In the genomic region with DNA sequence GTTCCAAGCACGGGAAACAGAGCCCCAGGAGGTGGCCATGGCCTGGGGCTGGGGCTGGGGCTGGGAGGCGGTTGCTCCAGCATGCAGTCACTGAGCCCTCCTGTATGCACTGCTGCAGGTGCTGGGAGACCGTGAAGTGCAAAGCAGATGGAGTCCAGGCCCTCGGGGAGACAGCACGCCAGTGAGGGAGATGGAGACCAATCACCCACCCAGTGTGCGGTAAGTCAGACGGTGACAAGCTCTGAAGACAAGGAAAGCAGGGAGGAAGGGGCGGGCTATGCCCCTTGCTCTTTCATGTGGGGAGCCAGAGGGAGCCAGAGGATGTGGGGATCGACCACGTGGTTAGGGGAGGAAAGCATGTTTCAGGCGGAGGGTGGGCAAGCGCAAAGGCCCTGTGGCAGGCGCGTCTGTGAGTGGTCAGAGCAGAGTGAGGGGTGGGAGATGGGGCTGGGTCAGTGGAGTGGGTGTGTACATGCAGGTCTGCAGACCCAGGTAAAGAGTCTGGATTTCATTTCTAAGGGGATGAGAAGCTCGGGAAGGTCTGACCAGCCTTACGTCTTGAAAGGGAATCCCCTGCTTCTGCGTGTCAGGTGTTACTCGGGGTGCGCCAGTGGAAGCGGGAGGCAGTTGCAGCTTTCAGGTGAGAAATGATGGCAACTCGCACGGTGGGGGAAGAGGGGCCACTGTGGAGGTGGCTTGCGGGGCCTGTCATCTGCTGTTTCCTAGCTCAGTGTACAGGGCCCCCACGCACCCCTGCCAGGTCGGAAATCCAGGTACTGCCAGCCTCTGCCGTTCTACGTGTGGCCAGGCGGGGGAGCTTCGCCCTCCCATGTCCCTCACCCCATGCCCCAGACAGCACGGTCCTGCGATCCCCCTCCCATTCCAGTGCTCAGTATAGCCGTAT, we compare ENCODE assay signal across 8 cellular contexts. TPM values are rescaled to one million over a fixed set of nuclear protein-coding genes. Genes with fewer than 3 reads are reported as not detected.
DNase-seq lines count a peak whose midpoint lies in the region; ATAC-seq, FAIRE-seq and TF ChIP-seq lines count a peak whose summit lies in the region.

No MANE protein-coding gene starts in this region.

- H3K9me2 ChIP-seq in MM.1S (replicated peaks; ENCODE audit: insufficient read depth, low read length) = no peaks in the 10 kb centered on the region

- no peaks in the 10 kb centered on the region for H3K9me1 ChIP-seq in keratinocyte (ENCODE audit: control insufficient read depth, extremely low read depth, insufficient read depth, low read length)

- no peak overlapping the region for H3K4me3 ChIP-seq in MM.1S (ENCODE audit: low read length)
- no peak overlapping the region for H3K4me3 ChIP-seq in keratinocyte (ENCODE audit: control insufficient read depth in 2 of 3, extremely low read depth in 1 of 3, insufficient read depth in 2 of 3, low read depth in 1 of 3, low read length in 3 of 3)
- H3K4me3 ChIP-seq in thyroid gland (replicated peaks in 1 of 3) = no peak overlapping the region

- TF ChIP-seq POLR2A in thyroid gland (IDR thresholded peaks at IDR 0.05) = no peak

- peak overlapping the region; percentile 73 for H3K27ac Mint-ChIP-seq in Calu3 (ENCODE audit: unreplicated experiment)
- H3K27ac Mint-ChIP-seq in activated naive CD8-positive, alpha-beta T cell treated with anti-CD3 and anti-CD28 coated beads for 36 hours = peak overlapping the region; percentile 11

- dilution Hi-C loops in keratinocyte (cut with MboI; ENCODE audit: extremely low pct_ligation_motif_present, low sequenced_read_pairs) = no loop called here

- H3F3A ChIP-seq in MM.1S (ENCODE audit: insufficient read depth, low read length) = peaks cover 18% of the 10 kb centered on the region

- H3K36me3 ChIP-seq in MM.1S (replicated peaks; ENCODE audit: insufficient read depth, low read length) (0 out of 2 replicates have a peak, but pooled peaks cover 3% of the 10 kb centered on the region), keratinocyte (ENCODE audit: control insufficient read depth in 2 of 2, extremely low read depth in 1 of 2, insufficient read depth in 2 of 2, low read length in 2 of 2) (no peaks in the 10 kb centered on the region), thyroid gland (no peaks in the 10 kb centered on the region)

- peak; percentile 55 for TF ChIP-seq CTCF in Calu3 (IDR thresholded peaks at IDR 0.05; ENCODE audit: unreplicated experiment)
- TF ChIP-seq CTCF in MM.1S (IDR thresholded peaks at IDR 0.05; ENCODE audit: low read length) = peak; percentile 34
- peak; percentile 42 to 92 (median 72) for TF ChIP-seq CTCF in keratinocyte (optimal IDR thresholded peaks at IDR 0.05 in 1 of 3, IDR thresholded peaks at IDR 0.05 in 1 of 3, conservative IDR thresholded peaks at IDR 0.05 in 1 of 3; ENCODE audit: extremely low read depth in 1 of 3, insufficient read depth in 2 of 3, low read length in 3 of 3)
- TF ChIP-seq CTCF in thyroid gland (IDR thresholded peaks at IDR 0.05) = peak in 4 of 6 experiments; percentile 53 to 63 (median 60)

- DNase-seq in Calu3 (peak; percentile 47), MM.1S (no peak), keratinocyte (ENCODE audit: low read depth, low spot score) (no peak), thyroid gland (peak; percentile 29 to 34), AG08396 (ENCODE audit: low spot score) (no peak), NCI-H524 treated with DMSO at 0.1 percent for 48 hours (lab: John Stamatoyannopoulos, UW) (no peak)
- peak; percentile 39 for DNase-seq in activated naive CD8-positive, alpha-beta T cell treated with anti-CD3 and anti-CD28 coated beads for 36 hours

- CTCF ChIA-PET in Calu3 (lab: Charles Lee) = interaction anchor here (0.6 to 4.0 kb wide), 3 partner anchors 17 to 293 kb away, joined by 3 to 13 read pairs (median 3); no protein-coding TSS in a partner anchor

- no peaks in the 10 kb centered on the region for H3K9me3 Mint-ChIP-seq in Calu3 (ENCODE audit: low read depth, unreplicated experiment)
- H3K9me3 Mint-ChIP-seq in activated naive CD8-positive, alpha-beta T cell treated with anti-CD3 and anti-CD28 coated beads for 36 hours = no peaks in the 10 kb centered on the region

- peaks cover 41% of the 10 kb centered on the region for H3K36me3 Mint-ChIP-seq in Calu3 (ENCODE audit: insufficient read depth, unreplicated experiment)
- H3K36me3 Mint-ChIP-seq in activated naive CD8-positive, alpha-beta T cell treated with anti-CD3 and anti-CD28 coated beads for 36 hours = peaks cover 36% of the 10 kb centered on the region

- H3K4me1 Mint-ChIP-seq in Calu3 (ENCODE audit: low read depth, unreplicated experiment) = peaks cover 9% of the 10 kb centered on the region
- H3K4me1 Mint-ChIP-seq in activated naive CD8-positive, alpha-beta T cell treated with anti-CD3 and anti-CD28 coated beads for 36 hours = peaks cover 24% of the 10 kb centered on the region

- FAIRE-seq in keratinocyte (lab: Jason Lieb, UNC) = no peak

- H3K4me3 Mint-ChIP-seq in Calu3 (ENCODE audit: low read depth, unreplicated experiment) = no peak overlapping the region
- no peak overlapping the region for H3K4me3 Mint-ChIP-seq in activated naive CD8-positive, alpha-beta T cell treated with anti-CD3 and anti-CD28 coated beads for 36 hours

- H3K27ac ChIP-seq in MM.1S (ENCODE audit: low read length) (no peak overlapping the region), keratinocyte (ENCODE audit: control insufficient read depth, insufficient read depth, low read length) (no peak overlapping the region), thyroid gland (no peak overlapping the region)

- WGBS in thyroid gland, 2 donors = 75% methylated on average over 32 of the region's 32 CpGs

- H2AFZ ChIP-seq in MM.1S (ENCODE audit: low read length) = no peak overlapping the region
- H2AFZ ChIP-seq in keratinocyte (ENCODE audit: control insufficient read depth, low read length) = no peak overlapping the region

- H3K9me3 ChIP-seq in MM.1S (replicated peaks; ENCODE audit: insufficient read depth, low read length) (no peaks in the 10 kb centered on the region), keratinocyte (ENCODE audit: control insufficient read depth, low read depth, low read length) (no peaks in the 10 kb centered on the region), thyroid gland (no peaks in the 10 kb centered on the region)

- no peaks in the 10 kb centered on the region for H3K27me3 Mint-ChIP-seq in Calu3 (ENCODE audit: unreplicated experiment)
- H3K27me3 Mint-ChIP-seq in activated naive CD8-positive, alpha-beta T cell treated with anti-CD3 and anti-CD28 coated beads for 36 hours = no peaks in the 10 kb centered on the region

- no TSS peak for BruUV-seq in Calu3 (replicated peaks; lab: Mats Ljungman, UMichigan)

- no peak for ATAC-seq in GM19452 (IDR thresholded peaks at IDR 0.05; ENCODE audit: unreplicated experiment)

- H3K9ac ChIP-seq in MM.1S (ENCODE audit: low read length) = no peak overlapping the region
- no peak overlapping the region for H3K9ac ChIP-seq in keratinocyte (ENCODE audit: control insufficient read depth, extremely low read depth, insufficient read depth, low read length)

- H3K27me3 ChIP-seq in MM.1S (replicated peaks; ENCODE audit: insufficient read depth, low read length) (no peaks in the 10 kb centered on the region), keratinocyte (ENCODE audit: control insufficient read depth, extremely low read depth, insufficient read depth, low read length) (no peaks in the 10 kb centered on the region), thyroid gland (no peaks in the 10 kb centered on the region)

- H3K79me2 ChIP-seq in MM.1S (ENCODE audit: low read length) (peaks cover 3% of the 10 kb centered on the region; the same call in 1 of the 2 replicates), keratinocyte (ENCODE audit: control insufficient read depth, insufficient read depth, low read length) (no peaks in the 10 kb centered on the region)

- no peaks in the 10 kb centered on the region for H4K20me1 ChIP-seq in MM.1S (ENCODE audit: insufficient read depth, low read length)
- no peaks in the 10 kb centered on the region for H4K20me1 ChIP-seq in keratinocyte (ENCODE audit: control insufficient read depth, extremely low read depth, insufficient read depth, low read length)

- no peaks in the 10 kb centered on the region for H3K4me1 ChIP-seq in MM.1S (ENCODE audit: low read length)
- peaks cover 16% of the 10 kb centered on the region for H3K4me1 ChIP-seq in keratinocyte (ENCODE audit: control insufficient read depth, extremely low read depth, insufficient read depth, low read length)
- H3K4me1 ChIP-seq in thyroid gland = no peaks in the 10 kb centered on the region

- intact Hi-C loops in Calu3 (cut with micrococcal nuclease; ENCODE audit: unreplicated experiment) = no loop called here
- intact Hi-C loops in thyroid gland (cut with DNase I) = loop anchor here (5.0 kb wide), 1 partner anchor 290 kb away; no protein-coding TSS in a partner anchor

- no peak overlapping the region for H3K4me2 ChIP-seq in MM.1S (ENCODE audit: low read depth, low read length)
- H3K4me2 ChIP-seq in keratinocyte (ENCODE audit: control insufficient read depth, extremely low read depth, insufficient read depth, low read depth, low read length) = no peak overlapping the region

RNA-seq across cellular contexts. Expression of gene RRM2, which starts 19.4 kb away (rescaled TPM):
- total RNA-seq in Calu3 (2022) (154 and 168 TPM in 2 replicates), thyroid gland (under 1 TPM in 3 of 4 donors, not detected in 1; 0.27 to 0.83 (median 0.75) TPM)
- total RNA-seq in activated naive CD8-positive, alpha-beta T cell treated with anti-CD3 and anti-CD28 coated beads for 36 hours = 100 to 1,000 TPM; 414 to 424 TPM
- polyA plus RNA-seq in keratinocyte = 1.6 to 34.1 TPM (median 25.7 TPM) in 3 replicates
- 1.00 TPM for polyA plus RNA-seq in keratinocyte (2011; ENCODE audit: low read depth)
- 4.8 and 5.0 TPM in 2 replicates for polyA plus RNA-seq in keratinocyte (2011; cell fraction: cytosol; rRNA removed)
- polyA plus RNA-seq in keratinocyte (2011; cell fraction: nucleus; rRNA removed) = 2.3 and 2.9 TPM in 2 replicates
- polyA plus RNA-seq in keratinocyte (2012; ENCODE audit: low replicate concordance) = 0.59 and 35.7 TPM in 2 replicates
- polyA minus RNA-seq in keratinocyte = 2.0 to 23.6 TPM (median 14.3 TPM) in 3 replicates
- 21.5 TPM for polyA minus RNA-seq in keratinocyte (2011; cell fraction: cytosol; rRNA and poly(A)+ RNA removed)
- polyA minus RNA-seq in keratinocyte (2011; cell fraction: nucleus; rRNA and poly(A)+ RNA removed) = 2.5 and 3.1 TPM in 2 replicates

Comparison
In these comparisons a context has a peak if more than half of its experiments do, and no peak if none do; other contexts are left out.
1. DNase-seq: peak in Calu3 (single experiment), activated naive CD8-positive, alpha-beta T cell treated with anti-CD3 and anti-CD28 coated beads for 36 hours (single experiment) and thyroid gland (2 of 2); none in MM.1S (single experiment), keratinocyte (single experiment), AG08396 (single experiment) and NCI-H524 treated with DMSO at 0.1 percent for 48 hours (single experiment).
2. RNA of gene RRM2, which starts 19.4 kb away (total RNA-seq): 414 to 424 TPM in activated naive CD8-positive, alpha-beta T cell treated with anti-CD3 and anti-CD28 coated beads for 36 hours and 154 to 168 TPM in Calu3; 0.27 to 0.83 TPM in thyroid gland; every median in the first group is over 10 times any median in the second.
3. Peak in every context shown above with its lines, with median percentiles within 50 percentile points of each other: CTCF ChIP-seq.